Comparison of ENCODE assay signal across 1 cellular context in genomic region chr9:124790301-124790700, GRCh38.
TF ChIP-seq lines count a peak whose summit lies in the region.

No MANE protein-coding gene starts in this region.

TF ChIP-seq in GM23338, 12 proteins besides CTCF, POLR2A, EP300 and RAD21 (continued from another document):
- TF ChIP-seq ZNF462 (CRISPR knock-in tag; IDR thresholded peaks at IDR 0.05), result no peak
- TF ChIP-seq REST (IDR thresholded peaks at IDR 0.05; ENCODE audit: unreplicated experiment), result no peak
- no peak for TF ChIP-seq JUNB (IDR thresholded peaks at IDR 0.05; ENCODE audit: unreplicated experiment)
- no peak for TF ChIP-seq NANOG (IDR thresholded peaks at IDR 0.05; ENCODE audit: borderline replicate concordance)
TF ChIP-seq in GM23338: peak in this region for 0.
